ENCODE assay signal across 8 cellular contexts in the genomic region with DNA sequence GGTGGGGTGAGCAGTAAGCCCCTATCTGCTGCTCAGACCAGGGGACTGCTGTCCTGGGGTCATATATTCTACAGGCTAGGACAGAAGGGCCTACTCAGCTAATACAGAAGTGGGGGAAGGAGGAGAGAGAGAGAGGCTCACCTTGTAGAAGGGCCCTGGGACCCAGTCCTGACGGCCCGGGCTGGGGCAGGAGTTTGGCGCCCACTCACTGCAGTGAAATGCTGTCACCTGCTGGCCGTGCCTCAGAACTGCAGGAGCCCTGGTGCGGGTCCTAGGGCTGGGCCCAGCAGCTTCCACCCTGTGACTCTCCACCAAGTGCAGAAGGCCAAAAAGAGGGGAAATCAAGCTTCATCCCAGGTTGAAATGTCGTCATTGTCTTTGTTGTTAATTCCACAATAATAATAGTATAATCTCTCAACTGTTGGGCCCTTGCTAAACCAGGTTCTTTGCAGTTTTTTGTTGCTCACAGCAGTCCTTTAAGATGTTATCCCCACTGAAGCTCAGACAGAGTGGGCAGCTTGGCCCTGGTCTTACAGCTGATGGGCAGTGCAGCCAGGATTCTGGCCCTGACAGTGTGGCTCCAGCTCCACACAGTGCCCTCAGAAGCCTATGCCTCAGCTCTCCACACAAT. TPM values are rescaled to one million over a fixed set of nuclear protein-coding genes. Genes with fewer than 3 reads are reported as not detected.
A peak's percentile ranks its signal among the peaks of the same experiment; 100 is the strongest.
DNase-seq lines count a peak whose midpoint lies in the region; ATAC-seq lines count a peak whose summit lies in the region.

No MANE protein-coding gene starts in this region.

- no peaks in the 10 kb centered on the region for H3K36me3 Mint-ChIP-seq in naive thymus-derived CD8-positive, alpha-beta T cell
- no peaks in the 10 kb centered on the region for H3K36me3 Mint-ChIP-seq in stimulated activated memory B cell treated with anti-CD40 and anti-IgM and Interleukin-4, amounts not matched to agents 10 μg/mL and 1 μg/mL and 100 μg/mL, for 72 hours

- DNase-seq in ELF-1 (ENCODE audit: low read depth, low spot score): peak; percentile 88
- DNase-seq in NOMO-1 treated with DMSO at 0.1 percent for 48 hours (lab: John Stamatoyannopoulos, UW; ENCODE audit: unreplicated experiment): peak; percentile 48
- DNase-seq in activated T-cell treated with anti-CD3 and anti-CD28 coated beads for 4 hours: peak; percentile 38
- peak; percentile 7 to 72 (median 47) for DNase-seq in naive thymus-derived CD8-positive, alpha-beta T cell

- H3K27me3 Mint-ChIP-seq in naive thymus-derived CD8-positive, alpha-beta T cell: peaks cover 0 to 24% (median 12%) of the 10 kb centered on the region in 5 donors
- peaks cover 64% of the 10 kb centered on the region for H3K27me3 Mint-ChIP-seq in stimulated activated memory B cell treated with anti-CD40 and anti-IgM and Interleukin-4, amounts not matched to agents 10 μg/mL and 1 μg/mL and 100 μg/mL, for 72 hours

- H3K9me3 Mint-ChIP-seq in naive thymus-derived CD8-positive, alpha-beta T cell: no peaks in the 10 kb centered on the region
- H3K9me3 Mint-ChIP-seq in stimulated activated memory B cell treated with anti-CD40 and anti-IgM and Interleukin-4, amounts not matched to agents 10 μg/mL and 1 μg/mL and 100 μg/mL, for 72 hours: no peaks in the 10 kb centered on the region

- no peak overlapping the region for H3K4me3 Mint-ChIP-seq in naive thymus-derived CD8-positive, alpha-beta T cell
- H3K4me3 Mint-ChIP-seq in stimulated activated memory B cell treated with anti-CD40 and anti-IgM and Interleukin-4, amounts not matched to agents 10 μg/mL and 1 μg/mL and 100 μg/mL, for 72 hours: no peak overlapping the region

- no peaks in the 10 kb centered on the region for H3K4me1 Mint-ChIP-seq in naive thymus-derived CD8-positive, alpha-beta T cell
- no peaks in the 10 kb centered on the region for H3K4me1 Mint-ChIP-seq in stimulated activated memory B cell treated with anti-CD40 and anti-IgM and Interleukin-4, amounts not matched to agents 10 μg/mL and 1 μg/mL and 100 μg/mL, for 72 hours

- H3K27ac Mint-ChIP-seq in naive thymus-derived CD8-positive, alpha-beta T cell: no peak overlapping the region
- no peak overlapping the region for H3K27ac Mint-ChIP-seq in stimulated activated memory B cell treated with anti-CD40 and anti-IgM and Interleukin-4, amounts not matched to agents 10 μg/mL and 1 μg/mL and 100 μg/mL, for 72 hours

- POLR2A ChIA-PET in naive thymus-derived CD8-positive, alpha-beta T cell (lab: Charles Lee): no interaction called here

- peak; percentile 77 for ATAC-seq in HG03139 (IDR thresholded peaks at IDR 0.05; ENCODE audit: unreplicated experiment)
- ATAC-seq in esophagus mucosa: peak; percentile 63
- ATAC-seq in naive thymus-derived CD8-positive, alpha-beta T cell: peak; percentile 65 to 75
- peak; percentile 61 for ATAC-seq in stimulated activated memory B cell treated with anti-CD40 and anti-IgM and Interleukin-4, amounts not matched to agents 10 μg/mL and 1 μg/mL and 100 μg/mL, for 72 hours
- ATAC-seq in HG03520 (IDR thresholded peaks at IDR 0.05; ENCODE audit: unreplicated experiment): no peak

RNA-seq across cellular contexts. Expression of a gene that starts 29.6 kb away (rescaled TPM):
- 1,294 TPM for total RNA-seq in esophagus mucosa
- not detected for total RNA-seq in naive thymus-derived CD8-positive, alpha-beta T cell
- not detected for polyA plus RNA-seq in naive thymus-derived CD8-positive, alpha-beta T cell

Comparison
In these comparisons a context has a peak if more than half of its experiments do, and no peak if none do; other contexts are left out.
1. DNase-seq: peak in every context shown above with its lines; median percentile 88 in ELF-1; 48 in NOMO-1 treated with DMSO at 0.1 percent for 48 hours; 47 in naive thymus-derived CD8-positive, alpha-beta T cell; 38 in activated T-cell treated with anti-CD3 and anti-CD28 coated beads for 4 hours.
2. RNA of a gene that starts 29.6 kb away (total RNA-seq): 1,294 TPM in esophagus mucosa (single experiment); not detected in naive thymus-derived CD8-positive, alpha-beta T cell; every median in the first group is over 1,000 times any median in the second.